ENCODE assay signal across 1 cellular context in the genomic region with DNA sequence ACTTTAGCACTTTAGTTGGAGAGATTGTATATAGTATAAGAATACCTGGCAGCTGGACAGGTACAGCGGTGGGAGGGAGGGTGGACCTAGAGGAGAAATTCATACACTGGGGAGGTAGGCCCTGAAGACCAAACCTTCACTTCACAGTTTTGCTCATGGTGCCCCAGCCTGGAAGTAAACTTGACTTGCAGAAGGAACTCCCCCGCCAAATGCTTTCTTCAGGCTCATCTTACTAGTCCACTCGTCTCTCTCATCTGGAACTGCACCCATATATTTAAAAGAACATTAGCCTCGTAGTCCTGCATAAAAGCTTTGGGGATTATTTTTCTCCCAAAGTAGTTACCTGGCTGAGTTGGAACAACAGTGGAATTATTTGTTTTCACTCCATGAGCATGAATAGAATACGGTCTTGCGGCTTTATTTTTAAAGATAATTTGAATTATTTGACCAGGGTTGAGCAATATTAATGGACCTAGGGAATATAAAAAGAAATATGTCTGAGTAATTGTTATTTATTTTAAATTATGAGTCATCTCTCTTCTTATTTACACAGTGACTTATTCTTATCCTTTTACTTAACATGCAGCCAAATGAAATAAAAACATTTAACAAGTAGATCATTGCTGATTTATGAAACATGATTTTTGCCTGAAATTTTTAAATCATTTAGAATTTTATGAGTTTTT.
TF ChIP-seq lines count a peak whose summit lies in the region.

No MANE protein-coding gene starts in this region.

TF ChIP-seq in WTC11, 78 proteins besides CTCF, POLR2A, EP300 and RAD21 (continued from another document):
- TF ChIP-seq, protein P1, sequence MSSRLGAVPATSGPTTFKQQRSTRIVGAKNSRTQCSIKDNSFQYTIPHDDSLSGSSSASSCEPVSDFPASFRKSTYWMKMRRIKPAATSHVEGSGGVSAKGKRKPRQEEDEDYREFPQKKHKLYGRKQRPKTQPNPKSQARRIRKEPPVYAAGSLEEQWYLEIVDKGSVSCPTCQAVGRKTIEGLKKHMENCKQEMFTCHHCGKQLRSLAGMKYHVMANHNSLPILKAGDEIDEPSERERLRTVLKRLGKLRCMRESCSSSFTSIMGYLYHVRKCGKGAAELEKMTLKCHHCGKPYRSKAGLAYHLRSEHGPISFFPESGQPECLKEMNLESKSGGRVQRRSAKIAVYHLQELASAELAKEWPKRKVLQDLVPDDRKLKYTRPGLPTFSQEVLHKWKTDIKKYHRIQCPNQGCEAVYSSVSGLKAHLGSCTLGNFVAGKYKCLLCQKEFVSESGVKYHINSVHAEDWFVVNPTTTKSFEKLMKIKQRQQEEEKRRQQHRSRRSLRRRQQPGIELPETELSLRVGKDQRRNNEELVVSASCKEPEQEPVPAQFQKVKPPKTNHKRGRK (CRISPR knock-in tag; IDR thresholded peaks at IDR 0.05; ENCODE audit: borderline replicate concordance): no peak
- TF ChIP-seq, protein P2, sequence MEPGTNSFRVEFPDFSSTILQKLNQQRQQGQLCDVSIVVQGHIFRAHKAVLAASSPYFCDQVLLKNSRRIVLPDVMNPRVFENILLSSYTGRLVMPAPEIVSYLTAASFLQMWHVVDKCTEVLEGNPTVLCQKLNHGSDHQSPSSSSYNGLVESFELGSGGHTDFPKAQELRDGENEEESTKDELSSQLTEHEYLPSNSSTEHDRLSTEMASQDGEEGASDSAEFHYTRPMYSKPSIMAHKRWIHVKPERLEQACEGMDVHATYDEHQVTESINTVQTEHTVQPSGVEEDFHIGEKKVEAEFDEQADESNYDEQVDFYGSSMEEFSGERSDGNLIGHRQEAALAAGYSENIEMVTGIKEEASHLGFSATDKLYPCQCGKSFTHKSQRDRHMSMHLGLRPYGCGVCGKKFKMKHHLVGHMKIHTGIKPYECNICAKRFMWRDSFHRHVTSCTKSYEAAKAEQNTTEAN (CRISPR knock-in tag; IDR thresholded peaks at IDR 0.05): no peak
- no peak for TF ChIP-seq ZNF423 (CRISPR knock-in tag; IDR thresholded peaks at IDR 0.05)
- no peak for TF ChIP-seq MYBL2 (CRISPR knock-in tag; IDR thresholded peaks at IDR 0.05)
- TF ChIP-seq SMAD4 (CRISPR knock-in tag; IDR thresholded peaks at IDR 0.05): no peak
